23 cellular contexts compared by ENCODE assay signal in the genomic region with DNA sequence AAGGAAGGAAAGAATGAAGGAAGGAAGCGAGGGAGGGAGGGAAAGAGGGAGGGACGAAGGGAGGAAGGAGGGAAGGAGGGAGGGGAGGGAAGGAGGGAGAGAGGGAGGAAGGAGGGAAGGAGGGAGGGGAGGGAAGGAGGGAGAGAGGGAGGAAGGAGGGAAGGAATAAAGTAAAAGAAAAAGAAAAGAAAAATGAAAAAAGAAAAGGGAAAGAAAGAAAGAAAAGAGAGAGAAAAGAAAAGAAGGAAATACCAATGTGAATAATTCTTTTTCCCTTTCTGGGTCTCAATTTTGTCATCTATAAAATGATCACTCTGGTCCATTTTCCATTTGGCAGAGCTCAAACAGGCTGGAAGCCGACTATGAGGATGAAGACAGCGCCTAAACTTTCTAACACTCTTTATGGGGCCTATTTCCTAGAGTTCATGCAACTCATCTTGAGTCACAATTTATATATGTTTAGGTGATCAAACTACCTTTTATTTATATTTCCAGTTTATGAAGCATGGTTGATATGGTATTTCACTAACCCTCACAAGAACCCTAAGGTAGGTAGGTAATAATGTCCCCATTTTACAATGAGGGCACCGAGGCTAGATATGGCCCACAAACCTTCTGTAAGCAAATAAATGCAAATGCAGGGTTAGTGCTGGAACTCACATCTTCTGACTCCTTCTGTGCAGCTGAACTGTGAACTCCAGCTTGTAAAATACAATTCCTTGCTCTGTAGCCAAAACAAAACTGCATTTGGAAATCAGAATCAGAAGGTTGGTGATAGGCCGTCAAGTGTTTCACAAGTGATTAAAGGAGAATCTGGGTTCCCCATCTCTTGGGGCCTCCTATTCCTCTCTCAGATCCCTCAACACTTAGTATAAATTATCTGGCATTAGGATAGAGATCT.
"Had no signal": no experiment of that assay in that cellular context is flagged by ENCODE, and none has a peak within 500 bp of the region (broad histone marks: within the 10 kb centered on the region; RNA-seq: fewer than 3 reads in every experiment).

No MANE protein-coding gene starts in this region.

- H3K27me3 ChIP-seq: adrenal gland, ascending aorta, brain microvascular endothelial cell, sigmoid colon, testis had no signal

- DNase-seq: activated CD8-positive, alpha-beta memory T cell treated with anti-CD3 and anti-CD28 coated beads for 24 hours; activated CD8-positive, alpha-beta memory T cell treated with anti-CD3 and anti-CD28 coated beads, Interleukin-2, amount 50 U/mL, for 4 hours; activated naive CD4-positive, alpha-beta T cell; activated T-cell treated with anti-CD3 and anti-CD28 coated beads, Interleukin-2, amount 50 U/mL, for 4 hours; brain microvascular endothelial cell; central memory CD4-positive, alpha-beta T cell; dorsolateral prefrontal cortex; endodermal cell; foreskin fibroblast; midbrain; natural killer cell; sigmoid colon; SK-N-SH; stimulated activated CD4-positive, alpha-beta T cell treated with anti-CD3 and anti-CD28 coated beads, Interleukin-4, amount 100 ng/mL, for 1 hour; stimulated activated naive CD4-positive, alpha-beta T cell; testis had no signal

- H3K27me3 Mint-ChIP-seq: activated naive CD8-positive, alpha-beta T cell; type B pancreatic cell had no signal

- H3K4me3 ChIP-seq: adrenal gland, ascending aorta, dorsolateral prefrontal cortex, lung, sigmoid colon, testis had no signal

- H3K9me3 Mint-ChIP-seq: activated T-cell treated with anti-CD3 and anti-CD28 coated beads, Interleukin-2, amount 50 U/mL, for 4 hours; activated T-helper 2 cell treated with anti-CD3 and anti-CD28 coated beads, Interferon-gamma antibody, Interleukin-2, Interleukin-4, amounts not matched to agents 10 μg/mL and 5 μg/mL and 100 μg/mL, durations not matched to agents 14 hours and 24 hours and 36 hours; endodermal cell; natural killer cell; type B pancreatic cell had no signal

- H3K9me3 ChIP-seq: adrenal gland, ascending aorta, sigmoid colon, SK-N-SH, testis had no signal

- H3K4me3 Mint-ChIP-seq: activated naive CD8-positive, alpha-beta T cell; activated T-cell treated with anti-CD3 and anti-CD28 coated beads, Interleukin-2, amount 50 U/mL, for 4 hours; endodermal cell; natural killer cell; type B pancreatic cell had no signal

- H3K4me1 ChIP-seq: adrenal gland, ascending aorta, sigmoid colon, testis had no signal

- H3K27ac ChIP-seq: ascending aorta, brain microvascular endothelial cell, dorsolateral prefrontal cortex, sigmoid colon, testis had no signal

- H3K36me3 ChIP-seq: adrenal gland, ascending aorta, brain microvascular endothelial cell, sigmoid colon had no signal

- H3K36me3 Mint-ChIP-seq: activated naive CD8-positive, alpha-beta T cell; natural killer cell; type B pancreatic cell had no signal

- ATAC-seq: activated T-cell treated with anti-CD3 and anti-CD28 coated beads, Interleukin-2, amount 50 U/mL, for 4 hours; left lobe of liver; natural killer cell had no signal

- H3K27ac Mint-ChIP-seq: activated naive CD8-positive, alpha-beta T cell; activated T-helper 2 cell treated with anti-CD3 and anti-CD28 coated beads, Interferon-gamma antibody, Interleukin-2, Interleukin-4, amounts not matched to agents 10 μg/mL and 5 μg/mL and 100 μg/mL, durations not matched to agents 14 hours and 24 hours and 36 hours; endodermal cell; natural killer cell; type B pancreatic cell had no signal
